Comparison of ENCODE assay signal across 8 cellular contexts in genomic region chr7:101814996-101815825, GRCh38. TPM values are rescaled to one million over a fixed set of nuclear protein-coding genes. Genes with fewer than 3 reads are reported as not detected.
DNase-seq lines count a peak whose midpoint lies in the region; ATAC-seq and TF ChIP-seq lines count a peak whose summit lies in the region.

No MANE protein-coding gene starts in this region.

- CTCF ChIA-PET in CD8-positive, alpha-beta T cell (lab: Charles Lee), result interaction anchor here (0.8 to 1.6 kb wide), 15 partner anchors 9 to 129 kb away, joined by 3 to 13 read pairs (median 4); no protein-coding TSS in a partner anchor

- H3K9me3 ChIP-seq in CD8-positive, alpha-beta T cell (ENCODE audit: low read length), result no peaks in the 10 kb centered on the region
- H3K9me3 ChIP-seq in HUES6 (ENCODE audit: control insufficient read depth, insufficient read depth, low read depth, low read length) (no peaks in the 10 kb centered on the region), left lung (no peaks in the 10 kb centered on the region)

- no peak overlapping the region for H3K27ac ChIP-seq in CD8-positive, alpha-beta T cell (ENCODE audit: low read depth, low read length)
- peak overlapping the region; percentile 67; the same call in 1 of the 2 replicates for H3K27ac ChIP-seq in HUES6 (ENCODE audit: low read depth, low read length)
- H3K27ac ChIP-seq in left lung, result peak overlapping the region; percentile 70 to 78

- H3K9me3 Mint-ChIP-seq in CD8-positive, alpha-beta T cell, result no peaks in the 10 kb centered on the region

- intact Hi-C loops in CD8-positive, alpha-beta T cell (cut with DNase I, micrococcal nuclease), result loop anchor here (1.0 to 5.0 kb wide), 5 partner anchors 42 to 617 kb away; partner anchors contain the start of gene ORAI2 (in 1 of the 2)
- intact Hi-C loops in left lung (cut with DNase I), result no loop called here

- peaks cover 2% of the 10 kb centered on the region for H3K36me3 Mint-ChIP-seq in CD8-positive, alpha-beta T cell

- no peaks in the 10 kb centered on the region for H3K27me3 ChIP-seq in CD8-positive, alpha-beta T cell (ENCODE audit: insufficient read depth, low read length)
- H3K27me3 ChIP-seq in HUES6 (ENCODE audit: control insufficient read depth, insufficient read depth, low read length) (peaks cover 11% of the 10 kb centered on the region), left lung (no peaks in the 10 kb centered on the region)

- H3K9ac ChIP-seq in HUES6 (ENCODE audit: low read length), result peak overlapping the region; percentile 92

- POLR2A ChIA-PET in CD8-positive, alpha-beta T cell (lab: Charles Lee), result interaction anchor here (1.2 to 1.6 kb wide), 2 partner anchors 42 to 72 kb away, joined by 4 to 8 read pairs; no protein-coding TSS in a partner anchor

- H3K4me3 Mint-ChIP-seq in CD8-positive, alpha-beta T cell, result peak overlapping the region; percentile 84

- H3K27me3 Mint-ChIP-seq in CD8-positive, alpha-beta T cell (ENCODE audit: low read depth), result no peaks in the 10 kb centered on the region

- no peaks in the 10 kb centered on the region for H3K36me3 ChIP-seq in CD8-positive, alpha-beta T cell (ENCODE audit: insufficient read depth, low read length)
- no peaks in the 10 kb centered on the region for H3K36me3 ChIP-seq in HUES6 (ENCODE audit: control insufficient read depth, insufficient read depth, low read length)
- H3K36me3 ChIP-seq in left lung, result no peaks in the 10 kb centered on the region

- peak; percentile 26 for TF ChIP-seq CTCF in CD8-positive, alpha-beta T cell (IDR thresholded peaks at IDR 0.05)
- TF ChIP-seq CTCF in cardiac fibroblast (IDR thresholded peaks at IDR 0.05; ENCODE audit: low read depth, low read length), result no peak
- TF ChIP-seq CTCF in left lung (IDR thresholded peaks at IDR 0.05), result peak; percentile 21 to 35

- H3K4me3 ChIP-seq in CD8-positive, alpha-beta T cell (ENCODE audit: low read depth, low read length), result peak overlapping the region; percentile 80
- H3K4me3 ChIP-seq in HUES6 (ENCODE audit: low read depth, low read length) (peak overlapping the region; percentile 80), cardiac fibroblast (replicated peaks in 1 of 2; ENCODE audit: low read depth in 2 of 2, low read length in 2 of 2) (peak overlapping the region; percentile 59 to 75), left lung (peak overlapping the region; percentile 68 to 84)

- ATAC-seq in CD8-positive, alpha-beta T cell, result peak; percentile 55
- peak; percentile 30 for ATAC-seq in GM21360 (IDR thresholded peaks at IDR 0.05; ENCODE audit: unreplicated experiment)
- ATAC-seq in left lung, result peak; percentile 69

- peak; percentile 43 to 83 (median 61) for DNase-seq in CD8-positive, alpha-beta T cell
- DNase-seq in UCSD-AML1 (lab: John Stamatoyannopoulos, UW; ENCODE audit: unreplicated experiment) (peak; percentile 61), cardiac fibroblast (ENCODE audit: low read depth in 2 of 2) (peak in 1 of 2 donors; percentile 15), left lung (peak; percentile 43 to 91), NCI-H187 (lab: John Stamatoyannopoulos, UW) (no peak)
- DNase-seq in stimulated activated CD4-positive, alpha-beta T cell treated with anti-CD3 and anti-CD28 coated beads, Interleukin-2, amount 100 ng/mL, for 4 hours (ENCODE audit: low read depth), result peak; percentile 54

- peaks cover 16% of the 10 kb centered on the region for H3K4me1 ChIP-seq in CD8-positive, alpha-beta T cell (ENCODE audit: insufficient read depth, low read length)
- H3K4me1 ChIP-seq in HUES6 (ENCODE audit: control insufficient read depth, insufficient read depth, low read length) (peaks cover 36% of the 10 kb centered on the region), left lung (peaks cover 0 to 42% of the 10 kb centered on the region in 2 donors)

- peaks cover 31% of the 10 kb centered on the region for H3K4me1 Mint-ChIP-seq in CD8-positive, alpha-beta T cell (ENCODE audit: low read depth)

- peak overlapping the region; percentile 63 for H3K27ac Mint-ChIP-seq in CD8-positive, alpha-beta T cell

RNA-seq across cellular contexts. Expression of gene CUX1, which starts 2.2 kb away (rescaled TPM):
- 10 to 100 TPM; 40.3 to 41.0 TPM for total RNA-seq in CD8-positive, alpha-beta T cell
- 100 to 1,000 TPM; 110 to 157 TPM for total RNA-seq in left lung

Comparison
In these comparisons a context has a peak if more than half of its experiments do, and no peak if none do; other contexts are left out.
1. DNase-seq: peak in CD8-positive, alpha-beta T cell (7 of 7), UCSD-AML1 (single experiment), left lung (2 of 2) and stimulated activated CD4-positive, alpha-beta T cell treated with anti-CD3 and anti-CD28 coated beads, Interleukin-2, amount 100 ng/mL, for 4 hours (single experiment); none in NCI-H187 (0 of 2).
2. intact Hi-C loops: an anchor here in CD8-positive, alpha-beta T cell (1.0 to 5.0 kb wide); none called in left lung.
3. Peak in every context shown above with its lines, with median percentiles within 50 percentile points of each other: ATAC-seq and H3K4me3 ChIP-seq.